ENCODE assay signal across 8 cellular contexts in genomic region chr3:50297896-50298725, GRCh38. TPM values are rescaled to one million over a fixed set of nuclear protein-coding genes. Genes with fewer than 3 reads are reported as not detected.
DNase-seq lines count a peak whose midpoint lies in the region; ATAC-seq and TF ChIP-seq lines count a peak whose summit lies in the region.

No MANE protein-coding gene starts in this region.

- CTCF ChIA-PET in activated naive CD4-positive, alpha-beta T cell treated with anti-CD3 and anti-CD28 coated beads, Interleukin-2, amount 10 ng/mL, durations not matched to agents 7 days and 5 days (lab: Charles Lee), result interaction anchor here (1.4 to 3.8 kb wide), 2 partner anchors 26 to 39 kb away, joined by 4 to 20 read pairs; no protein-coding TSS in a partner anchor
- CTCF ChIA-PET in HEK293T (lab: Yijun Ruan, JAX), result interaction anchor here (0.9 to 2.1 kb wide), 3 partner anchors 24 to 104 kb away, joined by 3 to 8 read pairs (median 3); no protein-coding TSS in a partner anchor

- no peak for TF ChIP-seq POLR2A in upper lobe of left lung (IDR thresholded peaks at IDR 0.05)

- H3K36me3 Mint-ChIP-seq in activated naive CD4-positive, alpha-beta T cell treated with anti-CD3 and anti-CD28 coated beads, Interleukin-2, amount 10 ng/mL, durations not matched to agents 7 days and 5 days, result peaks cover 5% of the 10 kb centered on the region
- H3K36me3 Mint-ChIP-seq in activated naive CD8-positive, alpha-beta T cell, result no peaks in the 10 kb centered on the region

- peak overlapping the region; percentile 85 to 94 (median 92) for H3K27ac ChIP-seq in upper lobe of left lung

- no peak for ATAC-seq in upper lobe of left lung (ENCODE audit: low FRiP score in 2 of 2)

- TF ChIP-seq CTCF in kidney epithelial cell (IDR thresholded peaks at IDR 0.05; ENCODE audit: insufficient read depth, low read length, poor library complexity, severe bottlenecking) (peak; percentile 22), upper lobe of left lung (IDR thresholded peaks at IDR 0.05) (no peak)

- H3K27me3 ChIP-seq in kidney epithelial cell (ENCODE audit: control insufficient read depth, insufficient read depth, low read length) (no peaks in the 10 kb centered on the region), upper lobe of left lung (no peaks in the 10 kb centered on the region)

- 43 to 44% methylated on average over 5 to 9 of the region's 9 CpGs for WGBS in upper lobe of left lung, 2 donors

- peak overlapping the region; percentile 98 for H3K4me3 Mint-ChIP-seq in activated naive CD4-positive, alpha-beta T cell treated with anti-CD3 and anti-CD28 coated beads, Interleukin-2, amount 10 ng/mL, durations not matched to agents 7 days and 5 days
- peak overlapping the region; percentile 97 for H3K4me3 Mint-ChIP-seq in activated naive CD8-positive, alpha-beta T cell

- H3K4me1 Mint-ChIP-seq in activated naive CD4-positive, alpha-beta T cell treated with anti-CD3 and anti-CD28 coated beads, Interleukin-2, amount 10 ng/mL, durations not matched to agents 7 days and 5 days, result peaks cover 45% of the 10 kb centered on the region
- H3K4me1 Mint-ChIP-seq in activated naive CD8-positive, alpha-beta T cell (ENCODE audit: low read depth), result peaks cover 23% of the 10 kb centered on the region

- no peak for DNase-seq in activated naive CD4-positive, alpha-beta T cell treated with anti-CD3 and anti-CD28 coated beads, Interleukin-2, amount 10 ng/mL, durations not matched to agents 7 days and 5 days
- no peak for DNase-seq in activated naive CD4-positive, alpha-beta T cell treated with anti-CD3 and anti-CD28 coated beads, Interleukin-2, amount 50 U/mL, for 16 hours
- DNase-seq in kidney epithelial cell (ENCODE audit: low read depth), result no peak
- DNase-seq in upper lobe of left lung, result no peak
- DNase-seq in HEK293T (ENCODE audit: extremely low spot score), result no peak
- DNase-seq in AG08395 (ENCODE audit: low spot score), result no peak
- no peak for DNase-seq in NCI-H1105 (lab: John Stamatoyannopoulos, UW)

- TF ChIP-seq EP300 in upper lobe of left lung (IDR thresholded peaks at IDR 0.05), result no peak

- H3K4me1 ChIP-seq in upper lobe of left lung, result peaks cover 38 to 47% (median 46%) of the 10 kb centered on the region in 4 donors

- no peaks in the 10 kb centered on the region for H3K9me3 Mint-ChIP-seq in activated naive CD4-positive, alpha-beta T cell treated with anti-CD3 and anti-CD28 coated beads, Interleukin-2, amount 10 ng/mL, durations not matched to agents 7 days and 5 days
- no peaks in the 10 kb centered on the region for H3K9me3 Mint-ChIP-seq in activated naive CD8-positive, alpha-beta T cell (ENCODE audit: low read depth)

- peak overlapping the region; percentile 99 for H3K27ac Mint-ChIP-seq in activated naive CD4-positive, alpha-beta T cell treated with anti-CD3 and anti-CD28 coated beads, Interleukin-2, amount 10 ng/mL, durations not matched to agents 7 days and 5 days
- H3K27ac Mint-ChIP-seq in activated naive CD8-positive, alpha-beta T cell, result peak overlapping the region; percentile 68

- POLR2A ChIA-PET in HEK293T (lab: Yijun Ruan, JAX), result interaction anchor here (1.1 to 3.5 kb wide), 5 partner anchors 23 to 39 kb away, joined by 3 to 23 read pairs (median 11); partner anchors contain the start of gene TUSC2

- H3K27me3 Mint-ChIP-seq in activated naive CD4-positive, alpha-beta T cell treated with anti-CD3 and anti-CD28 coated beads, Interleukin-2, amount 10 ng/mL, durations not matched to agents 7 days and 5 days, result no peaks in the 10 kb centered on the region
- H3K27me3 Mint-ChIP-seq in activated naive CD8-positive, alpha-beta T cell, result no peaks in the 10 kb centered on the region

- H3K36me3 ChIP-seq in kidney epithelial cell (ENCODE audit: control insufficient read depth, insufficient read depth, low read length) (no peaks in the 10 kb centered on the region), upper lobe of left lung (peaks cover 0 to 13% (median 2%) of the 10 kb centered on the region in 4 donors)

- H3K4me3 ChIP-seq in kidney epithelial cell (ENCODE audit: low read depth, low read length) (peak overlapping the region; percentile 94), upper lobe of left lung (peak overlapping the region; percentile 44 to 86 (median 60))

- no peaks in the 10 kb centered on the region for H3K9me3 ChIP-seq in upper lobe of left lung

TF ChIP-seq in HEK293T, 16 proteins besides CTCF, POLR2A, EP300 and RAD21:
- TF ChIP-seq ARNT (IDR thresholded peaks at IDR 0.05) (no peak), SUZ12 (IDR thresholded peaks at IDR 0.05) (no peak), NFRKB (IDR thresholded peaks at IDR 0.05) (no peak), FOXM1 (IDR thresholded peaks at IDR 0.05; ENCODE audit: borderline replicate concordance) (no peak), LEF1 (IDR thresholded peaks at IDR 0.05; ENCODE audit: borderline replicate concordance) (no peak), FOXK2 (IDR thresholded peaks at IDR 0.05) (no peak), TARDBP (IDR thresholded peaks at IDR 0.05) (no peak), CTBP1 (IDR thresholded peaks at IDR 0.05; ENCODE audit: borderline replicate concordance) (no peak), HDGF (IDR thresholded peaks at IDR 0.05; ENCODE audit: borderline replicate concordance) (no peak), FOXA1 (IDR thresholded peaks at IDR 0.05) (no peak)

RNA-seq across cellular contexts. Expression of gene HYAL3, which starts 1.1 kb away (rescaled TPM):
- 7.6 and 7.9 TPM in 2 replicates for total RNA-seq in kidney epithelial cell
- total RNA-seq in upper lobe of left lung, result 1 to 10 TPM in 5 of 6 donors, under 1 TPM in 1; 0.33 to 5.7 (median 3.1) TPM

RNA-seq across cellular contexts. Expression of gene NAA80, which starts 1.1 kb away (rescaled TPM):
- total RNA-seq in kidney epithelial cell (8.5 and 12.3 TPM in 2 replicates), upper lobe of left lung (10 to 100 TPM; 12.1 to 34.5 (median 15.1) TPM)

RNA-seq across cellular contexts. Expression of gene HYAL1, which starts 5.3 kb away (rescaled TPM):
- total RNA-seq in kidney epithelial cell (0.14 TPM in 1 of 2 replicates, not detected in the other), upper lobe of left lung (10 to 100 TPM; 22.0 to 99.1 (median 63.0) TPM)

RNA-seq across cellular contexts. Expression of gene IFRD2, which starts 5.9 kb away (rescaled TPM):
- total RNA-seq in kidney epithelial cell (77.7 and 113 TPM in 2 replicates), upper lobe of left lung (100 to 1,000 TPM in 2 of 6 donors, 10 to 100 TPM in 4; 45.4 to 126 (median 77.5) TPM)

RNA-seq across cellular contexts. Expression of gene LSMEM2, which starts 19.2 kb away (rescaled TPM):
- total RNA-seq in kidney epithelial cell, result not detected in 2 replicates
- total RNA-seq in upper lobe of left lung, result under 1 TPM in 2 of 6 donors, not detected in 4; 0.14 to 0.59 TPM

Comparison
In these comparisons a context has a peak if more than half of its experiments do, and no peak if none do; other contexts are left out.
1. RNA of gene HYAL1, which starts 5.3 kb away (total RNA-seq): 22.0 to 99.1 TPM in upper lobe of left lung; 0.14 TPM in kidney epithelial cell; every median in the first group is over 10 times any median in the second.